In genomic region chr15:90869601-90870353, GRCh38 we compare ENCODE assay signal across 8 cellular contexts. TPM values are rescaled to one million over a fixed set of nuclear protein-coding genes. Genes with fewer than 3 reads are reported as not detected.
DNase-seq lines count a peak whose midpoint lies in the region; ATAC-seq, FAIRE-seq and TF ChIP-seq lines count a peak whose summit lies in the region.

No MANE protein-coding gene starts in this region.

- H3K27me3 Mint-ChIP-seq in activated naive CD4-positive, alpha-beta T cell treated with anti-CD3 and anti-CD28 coated beads for 36 hours (ENCODE audit: low read depth) = no peaks in the 10 kb centered on the region
- no peaks in the 10 kb centered on the region for H3K27me3 Mint-ChIP-seq in MCF 10A (ENCODE audit: insufficient read depth, unreplicated experiment)

- CTCF ChIA-PET in activated naive CD4-positive, alpha-beta T cell treated with anti-CD3 and anti-CD28 coated beads for 36 hours (lab: Charles Lee) = interaction anchor here (0.8 to 1.7 kb wide), 6 partner anchors 16 to 65 kb away, joined by 3 to 7 read pairs (median 4); no protein-coding TSS in a partner anchor
- CTCF ChIA-PET in MCF 10A (lab: Yijun Ruan, JAX) = interaction anchor here (0.6 kb wide), 2 partner anchors 201 to 566 kb away, joined by 3 read pairs; no protein-coding TSS in a partner anchor

- peaks cover 40% of the 10 kb centered on the region for H3K79me2 ChIP-seq in keratinocyte (ENCODE audit: control insufficient read depth, insufficient read depth, low read length)

- POLR2A ChIA-PET in MCF 10A (lab: Yijun Ruan, JAX) = interaction anchor here (0.6 to 2.6 kb wide), 9 partner anchors 12 to 603 kb away, joined by 3 to 29 read pairs (median 3); partner anchors contain the start of genes BLM, HDDC3 and MAN2A2

- peaks cover 5% of the 10 kb centered on the region for H3K9me1 ChIP-seq in keratinocyte (ENCODE audit: control insufficient read depth, extremely low read depth, insufficient read depth, low read length)

- ATAC-seq in HG03342 (IDR thresholded peaks at IDR 0.05; ENCODE audit: unreplicated experiment) (no peak), GM21717 (IDR thresholded peaks at IDR 0.05; ENCODE audit: unreplicated experiment) (no peak)

- H3K9me3 Mint-ChIP-seq in activated naive CD4-positive, alpha-beta T cell treated with anti-CD3 and anti-CD28 coated beads for 36 hours = no peaks in the 10 kb centered on the region
- H3K9me3 Mint-ChIP-seq in MCF 10A (ENCODE audit: unreplicated experiment) = no peaks in the 10 kb centered on the region

- no peaks in the 10 kb centered on the region for H3K27me3 ChIP-seq in keratinocyte (ENCODE audit: control insufficient read depth, extremely low read depth, insufficient read depth, low read length)

- H3K36me3 ChIP-seq in keratinocyte (ENCODE audit: control insufficient read depth in 2 of 2, extremely low read depth in 1 of 2, insufficient read depth in 2 of 2, low read length in 2 of 2) = peaks cover 0 to 4% of the 10 kb centered on the region in 2 experiments

- peak overlapping the region; percentile 85 for H3K4me2 ChIP-seq in keratinocyte (ENCODE audit: control insufficient read depth, extremely low read depth, insufficient read depth, low read depth, low read length)

- peak overlapping the region in 2 of 3 experiments; percentile 88 to 89 for H3K4me3 ChIP-seq in keratinocyte (ENCODE audit: control insufficient read depth in 2 of 3, extremely low read depth in 1 of 3, insufficient read depth in 2 of 3, low read depth in 1 of 3, low read length in 3 of 3)

- H3K27ac ChIP-seq in keratinocyte (ENCODE audit: control insufficient read depth, insufficient read depth, low read length) = peak overlapping the region; percentile 92

- intact Hi-C loops in activated naive CD4-positive, alpha-beta T cell treated with anti-CD3 and anti-CD28 coated beads for 36 hours (cut with micrococcal nuclease) = loop anchor here (1.0 kb wide), 5 partner anchors 13 to 221 kb away; no protein-coding TSS in a partner anchor
- intact Hi-C loops in MCF 10A (cut with micrococcal nuclease) = loop anchor here (2.0 to 5.0 kb wide), 2 partner anchors 153 to 222 kb away; partner anchors contain the start of gene BLM

- DNase-seq in activated naive CD4-positive, alpha-beta T cell treated with anti-CD3 and anti-CD28 coated beads for 36 hours = peak; percentile 87
- DNase-seq in activated naive CD4-positive, alpha-beta T cell treated with anti-CD3 and anti-CD28 coated beads, Interleukin-2, amount 50 U/mL, for 16 hours = no peak
- DNase-seq in SHP77 treated with DMSO at 0.1 percent for 48 hours (lab: John Stamatoyannopoulos, UW) = peak; percentile 23
- peak; percentile 95 for DNase-seq in MCF 10A (ENCODE audit: unreplicated experiment)
- peak; percentile 92 for DNase-seq in keratinocyte (ENCODE audit: low read depth, low spot score)
- DNase-seq in smooth muscle cell of the brain vasculature (ENCODE audit: low read depth, low spot score) = peak; percentile 50

- dilution Hi-C loops in keratinocyte (cut with MboI; ENCODE audit: extremely low pct_ligation_motif_present, low sequenced_read_pairs) = no loop called here

- peaks cover 49% of the 10 kb centered on the region for H3K4me1 ChIP-seq in keratinocyte (ENCODE audit: control insufficient read depth, extremely low read depth, insufficient read depth, low read length)

- H3K27ac Mint-ChIP-seq in activated naive CD4-positive, alpha-beta T cell treated with anti-CD3 and anti-CD28 coated beads for 36 hours = peak overlapping the region; percentile 99
- peak overlapping the region; percentile 89 for H3K27ac Mint-ChIP-seq in MCF 10A (ENCODE audit: low read depth, unreplicated experiment)

- TF ChIP-seq CTCF in MCF 10A (IDR thresholded peaks at IDR 0.05; ENCODE audit: unreplicated experiment) (no peak), keratinocyte (optimal IDR thresholded peaks at IDR 0.05 in 1 of 3, IDR thresholded peaks at IDR 0.05 in 1 of 3, conservative IDR thresholded peaks at IDR 0.05 in 1 of 3; ENCODE audit: extremely low read depth in 1 of 3, insufficient read depth in 2 of 3, low read length in 3 of 3) (no peak)

- peak overlapping the region; percentile 93 for H3K4me3 Mint-ChIP-seq in activated naive CD4-positive, alpha-beta T cell treated with anti-CD3 and anti-CD28 coated beads for 36 hours
- peak overlapping the region; percentile 76 for H3K4me3 Mint-ChIP-seq in MCF 10A (ENCODE audit: unreplicated experiment)

- peak overlapping the region; percentile 19 for H2AFZ ChIP-seq in keratinocyte (ENCODE audit: control insufficient read depth, low read length)

- no TSS peak for BruUV-seq in MCF 10A (replicated peaks; lab: Mats Ljungman, UMichigan)

- H3K9me3 ChIP-seq in keratinocyte (ENCODE audit: control insufficient read depth, low read depth, low read length) = no peaks in the 10 kb centered on the region

- no peaks in the 10 kb centered on the region for H4K20me1 ChIP-seq in keratinocyte (ENCODE audit: control insufficient read depth, extremely low read depth, insufficient read depth, low read length)

- FAIRE-seq in keratinocyte (lab: Jason Lieb, UNC) = peak; percentile 70

- peaks cover 48% of the 10 kb centered on the region for H3K36me3 Mint-ChIP-seq in activated naive CD4-positive, alpha-beta T cell treated with anti-CD3 and anti-CD28 coated beads for 36 hours (ENCODE audit: low read depth)
- peaks cover 8% of the 10 kb centered on the region for H3K36me3 Mint-ChIP-seq in MCF 10A (ENCODE audit: insufficient read depth, unreplicated experiment)

- H3K9ac ChIP-seq in keratinocyte (ENCODE audit: control insufficient read depth, extremely low read depth, insufficient read depth, low read length) = peak overlapping the region; percentile 88

- peaks cover 46% of the 10 kb centered on the region for H3K4me1 Mint-ChIP-seq in activated naive CD4-positive, alpha-beta T cell treated with anti-CD3 and anti-CD28 coated beads for 36 hours (ENCODE audit: low read depth)
- peaks cover 40% of the 10 kb centered on the region for H3K4me1 Mint-ChIP-seq in MCF 10A (ENCODE audit: insufficient read depth, unreplicated experiment)

RNA-seq across cellular contexts. Expression of gene FURIN, which starts 1.4 kb away (rescaled TPM):
- total RNA-seq in activated naive CD4-positive, alpha-beta T cell treated with anti-CD3 and anti-CD28 coated beads for 36 hours = 100 to 1,000 TPM; 443 to 448 TPM
- total RNA-seq in MCF 10A (2022) = 48.8 and 49.4 TPM in 2 replicates
- 22.8 to 36.5 TPM (median 34.7 TPM) in 3 replicates for polyA plus RNA-seq in keratinocyte
- polyA plus RNA-seq in keratinocyte (2011; ENCODE audit: low read depth) = 52.4 TPM
- 18.2 and 36.2 TPM in 2 replicates for polyA plus RNA-seq in keratinocyte (2011; cell fraction: cytosol; rRNA removed)
- 54.7 and 61.8 TPM in 2 replicates for polyA plus RNA-seq in keratinocyte (2011; cell fraction: nucleus; rRNA removed)
- 44.8 and 74.3 TPM in 2 replicates for polyA plus RNA-seq in keratinocyte (2012; ENCODE audit: low replicate concordance)
- 41.0 to 160 TPM (median 48.8 TPM) in 3 replicates for polyA minus RNA-seq in keratinocyte
- 88.1 TPM for polyA minus RNA-seq in keratinocyte (2011; cell fraction: cytosol; rRNA and poly(A)+ RNA removed)
- polyA minus RNA-seq in keratinocyte (2011; cell fraction: nucleus; rRNA and poly(A)+ RNA removed) = 67.9 and 69.1 TPM in 2 replicates

RNA-seq across cellular contexts. Expression of gene FES, which starts 14.5 kb away (rescaled TPM):
- 10 to 100 TPM; 22.6 to 24.2 TPM for total RNA-seq in activated naive CD4-positive, alpha-beta T cell treated with anti-CD3 and anti-CD28 coated beads for 36 hours
- total RNA-seq in MCF 10A (2022) = 0.32 and 0.91 TPM in 2 replicates
- 0.24 to 0.34 TPM (median 0.28 TPM) in 3 replicates for polyA plus RNA-seq in keratinocyte
- polyA plus RNA-seq in keratinocyte (2011; ENCODE audit: low read depth) = not detected
- polyA plus RNA-seq in keratinocyte (2011; cell fraction: cytosol; rRNA removed) = 0.10 and 0.14 TPM in 2 replicates
- 0.11 and 0.56 TPM in 2 replicates for polyA plus RNA-seq in keratinocyte (2011; cell fraction: nucleus; rRNA removed)
- polyA plus RNA-seq in keratinocyte (2012; ENCODE audit: low replicate concordance) = 0.16 and 0.82 TPM in 2 replicates
- polyA minus RNA-seq in keratinocyte = 0.83 to 3.2 TPM in 2 of 3 replicates, not detected in the other
- polyA minus RNA-seq in keratinocyte (2011; cell fraction: cytosol; rRNA and poly(A)+ RNA removed) = not detected
- polyA minus RNA-seq in keratinocyte (2011; cell fraction: nucleus; rRNA and poly(A)+ RNA removed) = not detected in 2 replicates

RNA-seq across cellular contexts. Expression of gene MAN2A2, which starts 33.3 kb away (rescaled TPM):
- total RNA-seq in activated naive CD4-positive, alpha-beta T cell treated with anti-CD3 and anti-CD28 coated beads for 36 hours = 100 to 1,000 TPM; 139 to 141 TPM
- total RNA-seq in MCF 10A (2022) = 42.1 and 42.4 TPM in 2 replicates
- 6.6 to 13.4 TPM (median 9.7 TPM) in 3 replicates for polyA plus RNA-seq in keratinocyte
- polyA plus RNA-seq in keratinocyte (2011; ENCODE audit: low read depth) = 7.3 TPM
- 6.5 and 7.6 TPM in 2 replicates for polyA plus RNA-seq in keratinocyte (2011; cell fraction: cytosol; rRNA removed)
- 38.8 and 46.7 TPM in 2 replicates for polyA plus RNA-seq in keratinocyte (2011; cell fraction: nucleus; rRNA removed)
- 9.0 and 9.7 TPM in 2 replicates for polyA plus RNA-seq in keratinocyte (2012; ENCODE audit: low replicate concordance)
- polyA minus RNA-seq in keratinocyte = 16.9 to 46.0 TPM (median 20.4 TPM) in 3 replicates
- 10.2 TPM for polyA minus RNA-seq in keratinocyte (2011; cell fraction: cytosol; rRNA and poly(A)+ RNA removed)
- 17.4 and 20.3 TPM in 2 replicates for polyA minus RNA-seq in keratinocyte (2011; cell fraction: nucleus; rRNA and poly(A)+ RNA removed)

Comparison
In these comparisons a context has a peak if more than half of its experiments do, and no peak if none do; other contexts are left out.
1. RNA of gene FES, which starts 14.5 kb away (total RNA-seq): 22.6 to 24.2 TPM in activated naive CD4-positive, alpha-beta T cell treated with anti-CD3 and anti-CD28 coated beads for 36 hours; 0.32 to 0.91 TPM in MCF 10A; every median in the first group is over 10 times any median in the second.